Comparison of ENCODE assay signal across 19 cellular contexts in genomic region chr3:126021702-126022101, GRCh38. TPM values are rescaled to one million over a fixed set of nuclear protein-coding genes. Genes with fewer than 3 reads are reported as not detected.
DNase-seq lines count a peak whose midpoint lies in the region; ATAC-seq and TF ChIP-seq lines count a peak whose summit lies in the region.
"Had no signal": no experiment of that assay in that cellular context is flagged by ENCODE, and none has a peak within 500 bp of the region (broad histone marks: within the 10 kb centered on the region; RNA-seq: fewer than 3 reads in every experiment).

No MANE protein-coding gene starts in this region.

- H3K4me1 ChIP-seq in GM23338 (ENCODE audit: insufficient read depth) (peaks cover 25% of the 10 kb centered on the region), HUES64 (ENCODE audit: insufficient read depth, low read length) (peaks cover 17% of the 10 kb centered on the region), esophagus muscularis mucosa (peaks cover 0 to 4% (median 0%) of the 10 kb centered on the region in 4 donors), neuronal stem cell (ENCODE audit: control insufficient read depth in 2 of 2, insufficient read depth in 1 of 2, low read depth in 1 of 2, low read length in 2 of 2) (peaks cover 0 to 7% of the 10 kb centered on the region in 2 donors)
- H3K4me1 ChIP-seq: BLaER1, Caco-2 had no signal

- no peaks in the 10 kb centered on the region for H3K36me3 ChIP-seq in GM23338 (ENCODE audit: insufficient read depth)
- no peaks in the 10 kb centered on the region for H3K36me3 ChIP-seq in HUES64 (ENCODE audit: insufficient read depth, low read length)
- H3K36me3 ChIP-seq in esophagus muscularis mucosa = peaks cover 8 to 73% (median 44%) of the 10 kb centered on the region in 4 donors
- peaks cover 3 to 34% of the 10 kb centered on the region in 2 donors for H3K36me3 ChIP-seq in neuronal stem cell (replicated peaks in 1 of 2; ENCODE audit: control insufficient read depth in 2 of 2, insufficient read depth in 2 of 2, low read length in 2 of 2)

- H3K4me3 Mint-ChIP-seq in GM23338 = peak overlapping the region; percentile 24; the same call in 1 of the 3 replicates
- H3K4me3 Mint-ChIP-seq: CD8-positive, alpha-beta memory T cell; HFFc6 had no signal

- H3K4me3 ChIP-seq in GM23338 (peak overlapping the region; percentile 16), HUES64 (ENCODE audit: low read length) (no peak overlapping the region), esophagus muscularis mucosa (no peak overlapping the region), neuronal stem cell (ENCODE audit: low read length in 2 of 2) (no peak overlapping the region)
- H3K4me3 ChIP-seq: BLaER1 had no signal

- TF ChIP-seq CTCF in GM23338 (conservative IDR thresholded peaks at IDR 0.05; ENCODE audit: low read depth in 2 of 2) (no peak), esophagus muscularis mucosa (IDR thresholded peaks at IDR 0.05) (no peak)

- TF ChIP-seq EP300 in esophagus muscularis mucosa (IDR thresholded peaks at IDR 0.05) = no peak

- intact Hi-C loops in esophagus muscularis mucosa (cut with DNase I) = no loop called here

- H3K9me2 ChIP-seq in GM23338 (ENCODE audit: insufficient read depth) = peaks cover 10% of the 10 kb centered on the region; the same call in 1 of the 2 replicates

- H2AFZ ChIP-seq in GM23338 (no peak overlapping the region), neuronal stem cell (ENCODE audit: low read length) (no peak overlapping the region)

- peaks cover 12% of the 10 kb centered on the region for H3K36me3 Mint-ChIP-seq in GM23338 (ENCODE audit: low read depth)

- no peak overlapping the region for H2AK5ac ChIP-seq in neuronal stem cell (ENCODE audit: low read depth, low read length)

- H3K4me2 ChIP-seq in GM23338 (peak overlapping the region; percentile 45), neuronal stem cell (ENCODE audit: insufficient read depth, low read length, poor library complexity, severe bottlenecking) (no peak overlapping the region)
- H3K4me2 ChIP-seq: BLaER1 had no signal

- H3K9me3 ChIP-seq in HUES64 (ENCODE audit: insufficient read depth, low read depth, low read length) (no peaks in the 10 kb centered on the region), esophagus muscularis mucosa (no peaks in the 10 kb centered on the region), neuronal stem cell (replicated peaks in 1 of 2; ENCODE audit: control insufficient read depth in 2 of 2, insufficient read depth in 1 of 2, low read depth in 1 of 2, low read length in 2 of 2) (peaks cover 0 to under 1% of the 10 kb centered on the region in 2 donors)
- H3K9me3 ChIP-seq: BLaER1, Caco-2 had no signal

- no peak overlapping the region for H3K23ac ChIP-seq in neuronal stem cell (ENCODE audit: low read depth, low read length, poor library complexity)

- peaks cover 27% of the 10 kb centered on the region for H3K4me1 Mint-ChIP-seq in GM23338

- DNase-seq in GM23338 (ENCODE audit: low spot score) (peak; percentile 12), esophagus muscularis mucosa (ENCODE audit: extremely low spot score) (peak; percentile 70), left kidney (ENCODE audit: low read depth, low spot score) (peak; percentile 30), NCI-H82 treated with DMSO at 0.1 percent for 48 hours (lab: John Stamatoyannopoulos, UW; ENCODE audit: unreplicated experiment) (no peak), erythroblast (lab: John Stamatoyannopoulos, UW) (no peak), neuronal stem cell (ENCODE audit: low spot score) (no peak)
- DNase-seq: 8988T; AML-193; Caco-2; CD8-positive, alpha-beta memory T cell; DMS53; GF-D8; GOT3; HCEC 1CT; HFFc6; IMR-90 had no signal

- peak overlapping the region; percentile 29; the same call in 1 of the 2 replicates for H3K27ac Mint-ChIP-seq in GM23338
- H3K27ac Mint-ChIP-seq: HFFc6 had no signal

- no peak for TF ChIP-seq POLR2A in esophagus muscularis mucosa (IDR thresholded peaks at IDR 0.05; ENCODE audit: low read depth)
- no peak for TF ChIP-seq POLR2A in erythroblast (IDR thresholded peaks at IDR 0.05; ENCODE audit: low read length)

- no peak overlapping the region for H3K18ac ChIP-seq in neuronal stem cell (ENCODE audit: low read length)

- H4K91ac ChIP-seq in neuronal stem cell (ENCODE audit: low read depth, low read length, poor library complexity) = no peak overlapping the region

- peaks cover 4% of the 10 kb centered on the region for H3K9me3 Mint-ChIP-seq in GM23338
- H3K9me3 Mint-ChIP-seq: CD8-positive, alpha-beta memory T cell; HFFc6 had no signal

- no peak overlapping the region for H3K4ac ChIP-seq in neuronal stem cell (ENCODE audit: low read length)

- H3K79me2 ChIP-seq in GM23338 (replicated peaks; ENCODE audit: insufficient read depth) = no peaks in the 10 kb centered on the region

- H3K9ac ChIP-seq in HUES64 (ENCODE audit: low read depth, low read length) (no peak overlapping the region), neuronal stem cell (ENCODE audit: low read depth, low read length, poor library complexity) (no peak overlapping the region)
- H3K9ac ChIP-seq: BLaER1 had no signal

- no peak overlapping the region for H4K8ac ChIP-seq in neuronal stem cell (ENCODE audit: low read depth, low read length)

- H4K20me1 ChIP-seq in GM23338 (replicated peaks; ENCODE audit: insufficient read depth) = no peaks in the 10 kb centered on the region
- H4K20me1 ChIP-seq: BLaER1 had no signal

- H3K27me3 Mint-ChIP-seq in GM23338 (ENCODE audit: insufficient read depth, low read depth, poor library complexity) = peaks cover 23% of the 10 kb centered on the region

- 54% methylated on average over 1 of the region's 1 CpG for WGBS in HUES64
- 90% methylated on average over 1 of the region's 1 CpG for WGBS in esophagus muscularis mucosa
- WGBS in neuronal stem cell (ENCODE audit: extremely low coverage in 2 of 2, insufficient read length in 2 of 2, insufficient replicate concordance in 1 of 2), 2 donors = no CpG with 5 or more reads among the region's 1 CpG

- no peaks in the 10 kb centered on the region for H3F3A ChIP-seq in GM23338 (replicated peaks; ENCODE audit: low read depth)

- H3K27me3 ChIP-seq in GM23338 (ENCODE audit: insufficient read depth) (no peaks in the 10 kb centered on the region), HUES64 (ENCODE audit: insufficient read depth, low read length) (no peaks in the 10 kb centered on the region; the same call in 1 of the 2 replicates), esophagus muscularis mucosa (no peaks in the 10 kb centered on the region), neuronal stem cell (ENCODE audit: control insufficient read depth in 3 of 3, insufficient read depth in 3 of 3, low read depth in 1 of 3, low read length in 3 of 3) (no peaks in the 10 kb centered on the region)
- H3K27me3 ChIP-seq: BLaER1 had no signal

- peak; percentile 16; the same call in 2 of the 3 replicates for ATAC-seq in GM23338
- no peak for ATAC-seq in GM21619 (IDR thresholded peaks at IDR 0.05; ENCODE audit: unreplicated experiment)

- H2BK5ac ChIP-seq in neuronal stem cell (ENCODE audit: low read length) = no peak overlapping the region

- no peak overlapping the region for H2BK15ac ChIP-seq in neuronal stem cell (ENCODE audit: low read length)

- H3K14ac ChIP-seq in neuronal stem cell (ENCODE audit: low read length) = no peak overlapping the region

- no peak overlapping the region for H2BK120ac ChIP-seq in neuronal stem cell (ENCODE audit: low read depth, low read length)

- H3K79me1 ChIP-seq in neuronal stem cell (ENCODE audit: low read depth, low read length) = no peaks in the 10 kb centered on the region

- no peak overlapping the region for H2BK12ac ChIP-seq in neuronal stem cell (ENCODE audit: low read length)

- H3K27ac ChIP-seq in GM23338 (ENCODE audit: low read depth) (no peak overlapping the region), HUES64 (ENCODE audit: low read depth, low read length) (peak overlapping the region; percentile 6; the same call in 1 of the 2 replicates), esophagus muscularis mucosa (replicated peaks in 1 of 4) (no peak overlapping the region), neuronal stem cell (replicated peaks; ENCODE audit: low read length) (no peak overlapping the region)
- H3K27ac ChIP-seq: BLaER1 had no signal

TF ChIP-seq in GM23338, 12 proteins besides CTCF, POLR2A, EP300 and RAD21:
- TF ChIP-seq EZH2phosphoT487 (IDR thresholded peaks at IDR 0.05; ENCODE audit: unreplicated experiment) (no peak), NANOG (IDR thresholded peaks at IDR 0.05; ENCODE audit: borderline replicate concordance) (peak; percentile 92)

RNA-seq across cellular contexts. Expression of gene ROPN1B, which starts 52.7 kb away (rescaled TPM):
- total RNA-seq in GM23338 (2014; rRNA removed; shearing (Covaris generic)) = not detected in 2 replicates
- polyA plus RNA-seq in GM23338 (2016; fragmentation: Nextera tagmentation; extraction: Ambion mirVana) = 0.43 TPM in 1 of 2 replicates, not detected in the other
- polyA plus RNA-seq in HUES64 (2013, experiment 1 of 2) = not detected
- polyA plus RNA-seq in HUES64 (2013, experiment 2 of 2) = not detected
- under 1 TPM in 1 of 4 donors, not detected in 3; 0.52 TPM for total RNA-seq in esophagus muscularis mucosa
- polyA plus RNA-seq in neuronal stem cell (2013, experiment 1 of 2) = 0.04 TPM
- polyA plus RNA-seq in neuronal stem cell (2013, experiment 2 of 2) = not detected
- total RNA-seq: Caco-2; CD8-positive, alpha-beta memory T cell; HFFc6; IMR-90 had no signal
- polyA plus RNA-seq: CD8-positive, alpha-beta memory T cell; IMR-90 had no signal

Comparison
In these comparisons a context has a peak if more than half of its experiments do, and no peak if none do; other contexts are left out.
1. DNase-seq: peak in GM23338 (single experiment), esophagus muscularis mucosa (single experiment) and left kidney (single experiment); none in NCI-H82 treated with DMSO at 0.1 percent for 48 hours (single experiment), erythroblast (0 of 2) and neuronal stem cell (single experiment).